In genomic region chr11:18282626-18283025, GRCh38 we compare ENCODE assay signal across 1 cellular context.
TF ChIP-seq lines count a peak whose summit lies in the region.

No MANE protein-coding gene starts in this region.

TF ChIP-seq in SK-N-SH, 30 proteins besides CTCF, POLR2A, EP300 and RAD21:
- TF ChIP-seq SIN3A (IDR thresholded peaks at IDR 0.05; ENCODE audit: borderline replicate concordance, low read depth, low read length), result no peak
- no peak for TF ChIP-seq FOXJ3 (CRISPR knock-in tag; IDR thresholded peaks at IDR 0.05)
- TF ChIP-seq RXRA (IDR thresholded peaks at IDR 0.05; ENCODE audit: borderline replicate concordance, low read depth), result no peak
- no peak for TF ChIP-seq MXI1 (IDR thresholded peaks at IDR 0.05; ENCODE audit: low read depth, low read length)
- no peak for TF ChIP-seq MEF2A (IDR thresholded peaks at IDR 0.05; ENCODE audit: borderline replicate concordance, low read depth)
- TF ChIP-seq POLR2AphosphoS5 (IDR thresholded peaks at IDR 0.05; ENCODE audit: low read depth, low read length), result no peak
- no peak for TF ChIP-seq FOXM1 (IDR thresholded peaks at IDR 0.05; ENCODE audit: low read depth)
- TF ChIP-seq FOSL2 (IDR thresholded peaks at IDR 0.05; ENCODE audit: borderline replicate concordance, low read depth), result no peak
- TF ChIP-seq ELF1 (IDR thresholded peaks at IDR 0.05), result no peak
- no peak for TF ChIP-seq RFX5 (IDR thresholded peaks at IDR 0.05; ENCODE audit: low read length)
- no peak for TF ChIP-seq GABPA (IDR thresholded peaks at IDR 0.05; ENCODE audit: low read depth)
- no peak for TF ChIP-seq USF2 (IDR thresholded peaks at IDR 0.05; ENCODE audit: borderline replicate concordance, low read depth, low read length)
- TF ChIP-seq CHD2 (IDR thresholded peaks at IDR 0.05; ENCODE audit: low read length, partially characterized antibody), result no peak
- TF ChIP-seq TEAD4 (IDR thresholded peaks at IDR 0.05; ENCODE audit: borderline replicate concordance, insufficient read depth), result no peak
